In the genomic region with DNA sequence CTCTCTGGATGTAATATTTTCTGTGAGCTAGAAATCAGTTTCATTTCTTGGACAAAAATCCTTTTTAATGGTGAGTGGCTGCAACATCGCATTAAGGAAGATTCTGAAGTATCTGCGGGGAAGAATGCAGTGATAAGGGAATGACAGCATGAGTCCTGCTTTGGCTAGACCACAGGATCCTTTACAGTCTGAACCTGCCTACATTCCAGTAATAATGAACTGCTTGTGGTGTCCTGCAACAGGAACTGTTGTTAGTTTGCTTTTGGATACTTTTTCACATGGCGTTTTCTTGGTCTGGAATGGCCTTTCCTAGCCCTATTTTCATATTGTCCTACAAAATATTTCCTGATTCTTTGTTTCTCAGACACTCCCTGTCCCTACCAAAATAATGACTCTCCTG, we compare ENCODE assay signal across 1 cellular context.
TF ChIP-seq lines count a peak whose summit lies in the region.

No MANE protein-coding gene starts in this region.

TF ChIP-seq in GM12878, 131 proteins besides CTCF, POLR2A, EP300 and RAD21:
- TF ChIP-seq MYC (IDR thresholded peaks at IDR 0.05; ENCODE audit: insufficient read depth, insufficient read length, insufficient replicate concordance, low read length, severe bottlenecking): no peak
- no peak for TF ChIP-seq ATF7 (IDR thresholded peaks at IDR 0.05; ENCODE audit: low read depth)
- no peak for TF ChIP-seq STAT3 (IDR thresholded peaks at IDR 0.05; ENCODE audit: low read depth, low read length)
- no peak for TF ChIP-seq IKZF2 (IDR thresholded peaks at IDR 0.05)
- no peak for TF ChIP-seq KLF5 (IDR thresholded peaks at IDR 0.05; ENCODE audit: partially characterized antibody)
